ENCODE assay signal across 17 cellular contexts in genomic region chr1:16392740-16393139, GRCh38. TPM values are rescaled to one million over a fixed set of nuclear protein-coding genes. Genes with fewer than 3 reads are reported as not detected.
DNase-seq lines count a peak whose midpoint lies in the region; ATAC-seq and TF ChIP-seq lines count a peak whose summit lies in the region.
"Had no signal": no experiment of that assay in that cellular context is flagged by ENCODE, and none has a peak within 500 bp of the region (broad histone marks: within the 10 kb centered on the region; RNA-seq: fewer than 3 reads in every experiment).

No MANE protein-coding gene starts in this region.

- WGBS in testis, 2 donors: 76 to 79% methylated on average over 4 of the region's 4 CpGs

- peak overlapping the region; percentile 13 for H3K27ac ChIP-seq in cardiac muscle cell
- no peak overlapping the region for H3K27ac ChIP-seq in testis
- H3K27ac ChIP-seq: SJCRH30, WERI-Rb-1 had no signal

- H3K4me1 ChIP-seq in cardiac muscle cell (ENCODE audit: low read depth) (peaks cover 3% of the 10 kb centered on the region), testis (peaks cover 3% of the 10 kb centered on the region)
- H3K4me1 ChIP-seq: HAP-1 had no signal

- H3K27me3 Mint-ChIP-seq in activated naive CD8-positive, alpha-beta T cell treated with anti-CD3 and anti-CD28 coated beads for 36 hours: no peaks in the 10 kb centered on the region
- peaks cover 2 to 10% (median 4%) of the 10 kb centered on the region in 3 donors for H3K27me3 Mint-ChIP-seq in immature natural killer cell (ENCODE audit: low read depth in 3 of 3)
- H3K27me3 Mint-ChIP-seq in stimulated activated naive CD8-positive, alpha-beta T cell treated with anti-CD3 and anti-CD28 coated beads, Interleukin-15, amount 100 ng/mL, for 72 hours: no peaks in the 10 kb centered on the region

- peaks cover 56% of the 10 kb centered on the region for H3K4me1 Mint-ChIP-seq in activated naive CD8-positive, alpha-beta T cell treated with anti-CD3 and anti-CD28 coated beads for 36 hours
- peaks cover 49 to 60% of the 10 kb centered on the region in 2 donors for H3K4me1 Mint-ChIP-seq in immature natural killer cell
- peaks cover 64% of the 10 kb centered on the region for H3K4me1 Mint-ChIP-seq in stimulated activated naive CD8-positive, alpha-beta T cell treated with anti-CD3 and anti-CD28 coated beads, Interleukin-15, amount 100 ng/mL, for 72 hours

- peak overlapping the region; percentile 90 for H3K27ac Mint-ChIP-seq in activated naive CD8-positive, alpha-beta T cell treated with anti-CD3 and anti-CD28 coated beads for 36 hours
- peak overlapping the region; percentile 56 to 88 (median 78) for H3K27ac Mint-ChIP-seq in immature natural killer cell
- peak overlapping the region; percentile 98 to 99 for H3K27ac Mint-ChIP-seq in stimulated activated naive CD8-positive, alpha-beta T cell treated with anti-CD3 and anti-CD28 coated beads, Interleukin-15, amount 100 ng/mL, for 72 hours

- intact Hi-C loops in left ventricle myocardium superior (cut with micrococcal nuclease): no loop called here
- intact Hi-C loops in testis (cut with DNase I; ENCODE audit: low total_unique reads): no loop called here

- H3K9me3 ChIP-seq in cardiac muscle cell (ENCODE audit: low read depth) (no peaks in the 10 kb centered on the region), testis (no peaks in the 10 kb centered on the region)
- H3K9me3 ChIP-seq: HAP-1, MG63, SJCRH30 had no signal

- H3K9me3 Mint-ChIP-seq in activated naive CD8-positive, alpha-beta T cell treated with anti-CD3 and anti-CD28 coated beads for 36 hours: no peaks in the 10 kb centered on the region
- no peaks in the 10 kb centered on the region for H3K9me3 Mint-ChIP-seq in immature natural killer cell
- no peaks in the 10 kb centered on the region for H3K9me3 Mint-ChIP-seq in stimulated activated naive CD8-positive, alpha-beta T cell treated with anti-CD3 and anti-CD28 coated beads, Interleukin-15, amount 100 ng/mL, for 72 hours

- H3K4me3 ChIP-seq in cardiac muscle cell (no peak overlapping the region), testis (no peak overlapping the region)
- H3K4me3 ChIP-seq: HAP-1, MG63, SJCRH30 had no signal

- H3K27me3 ChIP-seq in cardiac muscle cell: no peaks in the 10 kb centered on the region
- no peaks in the 10 kb centered on the region for H3K27me3 ChIP-seq in testis
- H3K27me3 ChIP-seq: MG63, SJCRH30 had no signal

- DNase-seq in cardiac muscle cell (ENCODE audit: low read depth in 1 of 2, low spot score in 1 of 2) (no peak), left ventricle myocardium superior (no peak), immature natural killer cell (no peak), testis (no peak), NCI-H187 treated with DMSO at 0.1 percent for 48 hours (lab: John Stamatoyannopoulos, UW) (no peak)
- DNase-seq in activated naive CD8-positive, alpha-beta T cell treated with anti-CD3 and anti-CD28 coated beads for 36 hours: no peak
- DNase-seq in stimulated activated naive CD8-positive, alpha-beta T cell treated with anti-CD3 and anti-CD28 coated beads, Interleukin-15, amount 100 ng/mL, for 72 hours: no peak
- DNase-seq: SJCRH30; stimulated activated CD4-positive, alpha-beta T cell treated with anti-CD3 and anti-CD28 coated beads, Interleukin-4, amount 100 ng/mL, for 1 hour; stimulated activated naive CD4-positive, alpha-beta T cell; WERI-Rb-1 had no signal

- ATAC-seq in left ventricle myocardium superior (no peak), HG03432 (IDR thresholded peaks at IDR 0.05; ENCODE audit: unreplicated experiment) (no peak)
- no peak for ATAC-seq in stimulated activated naive CD8-positive, alpha-beta T cell treated with anti-CD3 and anti-CD28 coated beads, Interleukin-15, amount 100 ng/mL, for 72 hours

- TF ChIP-seq CTCF in cardiac muscle cell (IDR thresholded peaks at IDR 0.05; ENCODE audit: low read depth, low read length) (no peak), testis (IDR thresholded peaks at IDR 0.05) (no peak)

- peaks cover 32% of the 10 kb centered on the region for H3K36me3 ChIP-seq in cardiac muscle cell
- no peaks in the 10 kb centered on the region for H3K36me3 ChIP-seq in testis (ENCODE audit: low read depth, missing control alignments)

- no peak overlapping the region for H3K4me3 Mint-ChIP-seq in activated naive CD8-positive, alpha-beta T cell treated with anti-CD3 and anti-CD28 coated beads for 36 hours
- H3K4me3 Mint-ChIP-seq in immature natural killer cell: peak overlapping the region in 4 of 5 donors; percentile 18 to 71 (median 33)
- peak overlapping the region; percentile 54 to 67 for H3K4me3 Mint-ChIP-seq in stimulated activated naive CD8-positive, alpha-beta T cell treated with anti-CD3 and anti-CD28 coated beads, Interleukin-15, amount 100 ng/mL, for 72 hours

- peaks cover 25% of the 10 kb centered on the region for H3K36me3 Mint-ChIP-seq in activated naive CD8-positive, alpha-beta T cell treated with anti-CD3 and anti-CD28 coated beads for 36 hours
- peaks cover 4 to 18% (median 7%) of the 10 kb centered on the region in 3 donors for H3K36me3 Mint-ChIP-seq in immature natural killer cell

- no peak for TF ChIP-seq POLR2A in testis (IDR thresholded peaks at IDR 0.05)

RNA-seq across cellular contexts. Expression of gene SZRD1, which starts 25.7 kb away (rescaled TPM):
- total RNA-seq in cardiac muscle cell: 75.9 and 81.7 TPM in 2 replicates
- polyA plus RNA-seq in cardiac muscle cell: 53.1 and 58.5 TPM in 2 replicates
- 109 TPM for total RNA-seq in left ventricle myocardium superior
- total RNA-seq in activated naive CD8-positive, alpha-beta T cell treated with anti-CD3 and anti-CD28 coated beads for 36 hours: 100 to 1,000 TPM; 190 to 196 TPM
- 10 to 100 TPM; 55.8 to 81.5 (median 80.7) TPM for polyA plus RNA-seq in immature natural killer cell
- total RNA-seq in testis: 10 to 100 TPM; 47.8 to 57.9 TPM
- 88.5 TPM for polyA plus RNA-seq in testis (ENCODE audit: insufficient read depth, low read depth, low replicate concordance)

RNA-seq across cellular contexts. Expression of gene FBXO42, which starts 40.5 kb away (rescaled TPM):
- total RNA-seq in cardiac muscle cell (28.6 and 34.7 TPM in 2 replicates), left ventricle myocardium superior (23.1 TPM), testis (10 to 100 TPM; 42.0 to 45.6 TPM)
- polyA plus RNA-seq in cardiac muscle cell (37.7 and 40.8 TPM in 2 replicates), immature natural killer cell (10 to 100 TPM; 12.2 to 26.2 (median 24.7) TPM), testis (ENCODE audit: insufficient read depth, low read depth, low replicate concordance) (25.0 TPM)
- 10 to 100 TPM; 14.6 to 17.7 TPM for total RNA-seq in activated naive CD8-positive, alpha-beta T cell treated with anti-CD3 and anti-CD28 coated beads for 36 hours

RNA-seq across cellular contexts. Expression of gene SPATA21, which starts 44.5 kb away (rescaled TPM):
- total RNA-seq in cardiac muscle cell (0.18 TPM in 1 of 2 replicates, not detected in the other), left ventricle myocardium superior (not detected), testis (1 to 10 TPM; 2.7 to 6.0 TPM)
- polyA plus RNA-seq in cardiac muscle cell (not detected in 2 replicates), immature natural killer cell (not detected), testis (ENCODE audit: insufficient read depth, low read depth, low replicate concordance) (10.2 TPM)
- not detected for total RNA-seq in activated naive CD8-positive, alpha-beta T cell treated with anti-CD3 and anti-CD28 coated beads for 36 hours
- total RNA-seq: epithelial cell of proximal tubule, renal cortical epithelial cell, SJCRH30 had no signal
- polyA plus RNA-seq: BJ had no signal

RNA-seq across cellular contexts. Expression of gene NECAP2, which starts 47.8 kb away (rescaled TPM):
- total RNA-seq in cardiac muscle cell (34.4 and 41.0 TPM in 2 replicates), left ventricle myocardium superior (13.7 TPM), testis (100 to 1,000 TPM in 1 of 2 donors, 10 to 100 TPM in 1; 96.8 to 113 TPM)
- polyA plus RNA-seq in cardiac muscle cell (38.4 and 42.6 TPM in 2 replicates), immature natural killer cell (100 to 1,000 TPM; 108 to 141 (median 124) TPM), testis (ENCODE audit: insufficient read depth, low read depth, low replicate concordance) (88.2 TPM)
- total RNA-seq in activated naive CD8-positive, alpha-beta T cell treated with anti-CD3 and anti-CD28 coated beads for 36 hours: 10 to 100 TPM; 52.5 to 54.9 TPM
